ENCODE assay signal across 8 cellular contexts in genomic region chr4:70651864-70652506, GRCh38. TPM values are rescaled to one million over a fixed set of nuclear protein-coding genes. Genes with fewer than 3 reads are reported as not detected.
A peak's percentile ranks its signal among the peaks of the same experiment; 100 is the strongest.
DNase-seq lines count a peak whose midpoint lies in the region; ATAC-seq and TF ChIP-seq lines count a peak whose summit lies in the region.

No MANE protein-coding gene starts in this region.

- H3K27me3 Mint-ChIP-seq in Calu3 (ENCODE audit: unreplicated experiment), result no peaks in the 10 kb centered on the region

- H3K27ac Mint-ChIP-seq in Calu3 (ENCODE audit: unreplicated experiment), result no peak overlapping the region

- CTCF ChIA-PET in Calu3 (lab: Charles Lee), result interaction anchor here (0.8 to 1.3 kb wide), 4 partner anchors 19 to 358 kb away, joined by 4 to 6 read pairs (median 4); no protein-coding TSS in a partner anchor

- DNase-seq in Calu3 (no peak), NCI-H146 treated with DMSO at 0.1 percent for 48 hours (lab: John Stamatoyannopoulos, UW; ENCODE audit: unreplicated experiment) (peak; percentile 27), amniotic epithelial cell (ENCODE audit: low read depth) (peak; percentile 49), iPS-NIHi7 (ENCODE audit: extremely low spot score) (peak; percentile 46), superior temporal gyrus (ENCODE audit: extremely low spot score) (peak; percentile 75), NCI-H128 (lab: John Stamatoyannopoulos, UW; ENCODE audit: unreplicated experiment) (no peak)
- DNase-seq in activated effector memory CD4-positive, alpha-beta T cell treated with anti-CD3 and anti-CD28 coated beads, Interleukin-2, amount 50 U/mL, for 16 hours, result no peak

- peak; percentile 29 for TF ChIP-seq CTCF in Calu3 (IDR thresholded peaks at IDR 0.05; ENCODE audit: unreplicated experiment)

- BruUV-seq in Calu3 (replicated peaks; lab: Mats Ljungman, UMichigan), result no TSS peak

- no peaks in the 10 kb centered on the region for H3K36me3 Mint-ChIP-seq in Calu3 (ENCODE audit: insufficient read depth, unreplicated experiment)

- intact Hi-C loops in Calu3 (cut with micrococcal nuclease; ENCODE audit: unreplicated experiment), result loop anchor here (1.0 to 5.0 kb wide), 4 partner anchors 36 to 1061 kb away; partner anchors contain the start of gene UTP3

- no peaks in the 10 kb centered on the region for H3K4me1 Mint-ChIP-seq in Calu3 (ENCODE audit: low read depth, unreplicated experiment)

- H3K4me3 Mint-ChIP-seq in Calu3 (ENCODE audit: low read depth, unreplicated experiment), result no peak overlapping the region

- no peaks in the 10 kb centered on the region for H3K9me3 Mint-ChIP-seq in Calu3 (ENCODE audit: low read depth, unreplicated experiment)

- peak; percentile 57 for ATAC-seq in GM21360 (IDR thresholded peaks at IDR 0.05; ENCODE audit: unreplicated experiment)

RNA-seq across cellular contexts. Expression of gene JCHAIN, which starts 14.3 kb away (rescaled TPM):
- not detected in 2 replicates for total RNA-seq in Calu3 (2022)

RNA-seq across cellular contexts. Expression of gene ENAM, which starts 23.4 kb away (rescaled TPM):
- 0.26 and 1.0 TPM in 2 replicates for total RNA-seq in Calu3 (2022)

RNA-seq across cellular contexts. Expression of gene UTP3, which starts 36.3 kb away (rescaled TPM):
- total RNA-seq in Calu3 (2022), result 22.2 and 24.2 TPM in 2 replicates

RNA-seq across cellular contexts. Expression of gene AMBN, which starts 59.9 kb away (rescaled TPM):
- not detected in 2 replicates for total RNA-seq in Calu3 (2022)

Comparison
In these comparisons a context has a peak if more than half of its experiments do, and no peak if none do; other contexts are left out.
1. DNase-seq: peak in NCI-H146 treated with DMSO at 0.1 percent for 48 hours (single experiment), amniotic epithelial cell (single experiment), iPS-NIHi7 (single experiment) and superior temporal gyrus (single experiment); none in Calu3 (single experiment), activated effector memory CD4-positive, alpha-beta T cell treated with anti-CD3 and anti-CD28 coated beads, Interleukin-2, amount 50 U/mL, for 16 hours (single experiment) and NCI-H128 (single experiment).